In the genomic region with DNA sequence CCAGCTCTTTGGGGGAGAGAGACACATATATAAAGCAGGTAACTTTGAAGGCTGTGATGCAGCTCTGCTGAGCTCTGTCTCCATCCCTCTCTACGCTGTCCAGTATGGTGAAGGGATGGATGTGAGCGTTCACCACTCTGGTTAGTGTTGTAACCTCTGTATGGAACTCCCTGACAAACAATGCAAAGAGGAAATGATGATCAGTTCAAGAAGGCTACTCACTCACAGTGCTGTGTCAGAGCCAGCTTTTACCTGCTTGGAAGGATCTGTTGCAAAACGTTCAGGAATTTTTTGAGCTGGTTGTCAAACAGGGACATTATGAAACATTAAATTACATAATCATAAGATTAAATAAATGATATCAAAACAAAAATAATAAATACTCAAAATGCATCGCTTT, we compare ENCODE assay signal across 18 cellular contexts.
"Had no signal": no experiment of that assay in that cellular context is flagged by ENCODE, and none has a peak within 500 bp of the region (broad histone marks: within the 10 kb centered on the region; RNA-seq: fewer than 3 reads in every experiment).

No MANE protein-coding gene starts in this region.

- DNase-seq: activated CD4-positive, alpha-beta T cell treated with anti-CD3 and anti-CD28 coated beads, Interleukin-2, amount 50 U/mL, for 1 hour; activated CD8-positive, alpha-beta memory T cell treated with anti-CD3 and anti-CD28 coated beads for 24 hours; activated effector memory CD4-positive, alpha-beta T cell treated with anti-CD3 and anti-CD28 coated beads, Interleukin-2, amount 50 U/mL, for 16 hours; activated naive CD4-positive, alpha-beta T cell treated with anti-CD3 and anti-CD28 coated beads, Interleukin-2, amount 50 U/mL, for 16 hours; activated T-cell treated with anti-CD3 and anti-CD28 coated beads, Interleukin-2, amount 50 U/mL, for 72 hours; aorta; brain microvascular endothelial cell; effector CD4-positive, alpha-beta T cell; esophagus squamous epithelium; lower lobe of right lung; natural killer cell; spleen; stimulated activated CD4-positive, alpha-beta T cell treated with anti-CD3 and anti-CD28 coated beads, Interleukin-4, amount 100 ng/mL, for 4 hours; testis; upper lobe of left lung had no signal

- ATAC-seq: activated T-cell treated with anti-CD3 and anti-CD28 coated beads, Interleukin-2, amount 50 U/mL, for 72 hours; natural killer cell; sciatic nerve; stimulated activated memory B cell treated with anti-CD40 and anti-IgM and Interleukin-4, amounts not matched to agents 10 μg/mL and 1 μg/mL and 100 μg/mL, for 72 hours had no signal

- H3K27ac ChIP-seq: brain microvascular endothelial cell, esophagus squamous epithelium, lower lobe of right lung, parathyroid adenoma, spleen, testis, upper lobe of left lung had no signal
